ENCODE assay signal across 8 cellular contexts in the genomic region with DNA sequence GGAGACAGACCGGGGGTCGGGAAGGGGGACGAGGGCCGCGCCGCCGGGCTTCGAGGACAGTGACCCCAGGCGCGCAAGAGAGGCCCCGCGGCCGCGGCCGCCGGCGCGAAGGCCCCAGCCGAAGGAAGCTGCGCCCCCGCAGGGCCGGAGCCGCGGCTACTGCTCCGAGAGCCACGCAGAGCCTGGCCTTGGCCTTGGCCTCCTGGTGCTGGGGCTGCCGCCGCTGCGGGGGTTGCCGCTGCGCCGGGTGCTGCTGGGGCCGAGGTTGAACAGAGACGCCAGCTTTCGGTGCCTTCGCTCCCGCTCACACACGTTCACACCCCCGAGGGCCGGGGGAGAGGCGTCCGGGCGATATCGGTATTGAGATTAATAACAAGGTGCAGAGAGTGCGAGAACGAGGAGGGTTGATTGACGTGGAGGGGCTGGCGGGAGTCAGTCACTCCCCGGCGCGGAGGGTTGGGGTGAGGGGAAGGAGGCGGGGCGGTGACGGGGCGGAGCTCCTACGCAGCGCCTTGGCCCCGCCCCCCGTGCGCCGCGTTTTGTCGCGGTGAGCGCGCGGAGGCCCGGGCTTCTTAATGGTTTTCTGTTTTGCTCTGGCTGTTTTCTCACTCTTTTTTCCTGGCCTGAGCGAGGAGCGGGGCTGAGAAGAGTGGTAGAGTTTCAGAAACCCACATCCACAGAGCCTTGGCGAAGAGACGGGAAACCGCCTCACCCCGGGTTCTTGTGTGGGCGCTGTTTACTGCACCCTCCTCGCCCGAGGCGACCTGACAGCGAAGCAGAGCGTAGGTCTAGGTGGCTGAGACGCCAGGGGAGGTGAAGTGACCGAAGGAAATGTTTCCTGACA. TPM values are rescaled to one million over a fixed set of nuclear protein-coding genes. Genes with fewer than 3 reads are reported as not detected.
A peak's percentile ranks its signal among the peaks of the same experiment; 100 is the strongest.
DNase-seq lines count a peak whose midpoint lies in the region; ATAC-seq lines count a peak whose summit lies in the region.

No MANE protein-coding gene starts in this region.

- no peaks in the 10 kb centered on the region for H3K27me3 ChIP-seq in mesendoderm (ENCODE audit: insufficient read depth, low read length, poor library complexity)

- no peak overlapping the region for H2BK5ac ChIP-seq in mesendoderm (ENCODE audit: low read length)

- no peak overlapping the region for H4K8ac ChIP-seq in mesendoderm (ENCODE audit: low read depth, low read length)

- no peak overlapping the region for H3K23ac ChIP-seq in mesendoderm (ENCODE audit: low read length)

- no CpG with 5 or more reads among the region's 82 CpGs for WGBS in mesendoderm (ENCODE audit: extremely low coverage, insufficient coverage, low lambda C conversion rate)

- H3K18ac ChIP-seq in mesendoderm (ENCODE audit: low read length) = peak overlapping the region; percentile 85

- H4K5ac ChIP-seq in mesendoderm (ENCODE audit: low read length) = no peak overlapping the region

- H3K27ac ChIP-seq in mesendoderm (ENCODE audit: low read depth, low read length) = peak overlapping the region; percentile 85

- peaks cover 2% of the 10 kb centered on the region for H3K79me1 ChIP-seq in mesendoderm (ENCODE audit: low read length)

- no peak overlapping the region for H3K4ac ChIP-seq in mesendoderm (ENCODE audit: low read depth, low read length)

- peaks cover 4% of the 10 kb centered on the region for H3K4me1 ChIP-seq in mesendoderm (ENCODE audit: control insufficient read depth, low read depth, low read length)

- H2BK120ac ChIP-seq in mesendoderm (ENCODE audit: low read depth, low read length) = no peak overlapping the region

- peak overlapping the region; percentile 96 for H3K56ac ChIP-seq in mesendoderm (ENCODE audit: low read length)

- DNase-seq in COLO668 (lab: John Stamatoyannopoulos, UW; ENCODE audit: unreplicated experiment) (peak; percentile 94), HK-2 (ENCODE audit: unreplicated experiment) (peak; percentile 89), NK-92 (lab: John Stamatoyannopoulos, UW; ENCODE audit: unreplicated experiment) (peak; percentile 21), mesendoderm (peak; percentile 89)
- DNase-seq in activated CD8-positive, alpha-beta memory T cell treated with anti-CD3 and anti-CD28 coated beads for 24 hours = peak; percentile 97
- DNase-seq in effector CD8-positive, alpha-beta T cell (lab: John Stamatoyannopoulos, UW) = peak; percentile 89
- peak; percentile 86 for DNase-seq in stimulated activated CD8-positive, alpha-beta memory T cell treated with anti-CD3 and anti-CD28 coated beads, Interleukin-15, amount 100 ng/mL, for 1 hour (ENCODE audit: low read depth)

- H3K4me2 ChIP-seq in mesendoderm (ENCODE audit: low read length) = peak overlapping the region; percentile 77

- peak overlapping the region; percentile 90 for H3K4me3 ChIP-seq in mesendoderm (ENCODE audit: low read length)

- no peaks in the 10 kb centered on the region for H3K36me3 ChIP-seq in mesendoderm (ENCODE audit: control insufficient read depth, insufficient read depth, low read length)

- no peak overlapping the region for H2BK15ac ChIP-seq in mesendoderm (replicated peaks; ENCODE audit: low read depth)

- ATAC-seq in GM19455 (IDR thresholded peaks at IDR 0.05; ENCODE audit: unreplicated experiment) = peak; percentile 80

- no peaks in the 10 kb centered on the region for H3K79me2 ChIP-seq in mesendoderm (ENCODE audit: control insufficient read depth, insufficient read depth, low read length)

- peak overlapping the region; percentile 89 for H3K9ac ChIP-seq in mesendoderm (ENCODE audit: low read length)

- no peak overlapping the region for H2AK5ac ChIP-seq in mesendoderm (ENCODE audit: low read length)

RNA-seq across cellular contexts. Expression of a gene that starts 0.9 kb away (rescaled TPM):
- polyA plus RNA-seq in mesendoderm (2013, experiment 1 of 2) = 5.1 TPM
- polyA plus RNA-seq in mesendoderm (2013, experiment 2 of 2) = 5.0 TPM

RNA-seq across cellular contexts. Expression of a gene that starts 42.6 kb away (rescaled TPM):
- 100 TPM for polyA plus RNA-seq in mesendoderm (2013, experiment 1 of 2)
- 103 TPM for polyA plus RNA-seq in mesendoderm (2013, experiment 2 of 2)

Comparison
In these comparisons a context has a peak if more than half of its experiments do, and no peak if none do; other contexts are left out.
1. Peak in every context shown above with its lines: DNase-seq, ATAC-seq, H3K4me3 ChIP-seq and H3K27ac ChIP-seq.
2. DNase-seq: peak in every context shown above with its lines; median percentile 97 in activated CD8-positive, alpha-beta memory T cell treated with anti-CD3 and anti-CD28 coated beads for 24 hours; 94 in COLO668; 89 in HK-2; 89 in effector CD8-positive, alpha-beta T cell; 89 in mesendoderm; 86 in stimulated activated CD8-positive, alpha-beta memory T cell treated with anti-CD3 and anti-CD28 coated beads, Interleukin-15, amount 100 ng/mL, for 1 hour; 21 in NK-92.